Comparison of ENCODE assay signal across 30 cellular contexts in the genomic region with DNA sequence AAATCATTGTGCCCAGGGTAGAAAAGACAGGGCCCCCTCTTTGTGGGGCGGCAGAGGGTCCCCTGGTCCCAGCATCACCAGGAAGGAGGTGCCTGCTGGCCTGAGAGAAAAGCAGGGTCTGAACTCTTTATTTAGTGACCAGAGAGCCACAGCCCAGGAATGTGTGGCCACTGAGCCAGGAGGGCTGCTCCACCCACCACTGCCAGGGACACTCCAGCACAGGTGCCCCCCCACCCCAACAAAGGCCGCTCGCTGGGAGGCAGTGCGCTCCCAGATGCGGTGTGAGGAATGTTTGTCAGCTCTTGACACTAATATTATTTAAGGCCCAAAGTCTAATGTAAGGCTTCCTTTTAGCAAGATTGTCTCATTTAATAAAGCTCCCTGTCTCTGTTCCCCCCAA.
"Had no signal": no experiment of that assay in that cellular context is flagged by ENCODE, and none has a peak within 500 bp of the region (broad histone marks: within the 10 kb centered on the region; RNA-seq: fewer than 3 reads in every experiment).

No MANE protein-coding gene starts in this region.

- H3K9me3 ChIP-seq: gastroesophageal sphincter, heart left ventricle, mucosa of descending colon, ovary, testis, tibial artery had no signal

- H3K27ac ChIP-seq: epithelial cell of prostate, gastroesophageal sphincter, heart left ventricle, hepatocyte, ovary, testis, tibial artery had no signal

- H3K9me3 Mint-ChIP-seq: endodermal cell; memory B cell; mesothelial cell of epicardium; naive B cell; natural killer cell treated with Interleukin-12 subunit alpha and Interleukin-12 subunit beta and Interleukin-15 and Interleukin-18, amount 100 ng/mL, for 72 hours; type B pancreatic cell had no signal

- H3K36me3 ChIP-seq: gastroesophageal sphincter, heart left ventricle, ovary, tibial artery had no signal

- H3K27ac Mint-ChIP-seq: endodermal cell; memory B cell; mesothelial cell of epicardium; naive B cell; natural killer cell treated with Interleukin-12 subunit alpha and Interleukin-12 subunit beta and Interleukin-15 and Interleukin-18, amount 100 ng/mL, for 72 hours; type B pancreatic cell had no signal

- H3K36me3 Mint-ChIP-seq: memory B cell; mesothelial cell of epicardium; naive B cell; natural killer cell treated with Interleukin-12 subunit alpha and Interleukin-12 subunit beta and Interleukin-15 and Interleukin-18, amount 100 ng/mL, for 72 hours; type B pancreatic cell had no signal

- DNase-seq: central memory CD4-positive, alpha-beta T cell; effector CD8-positive, alpha-beta T cell; endodermal cell; foreskin fibroblast; heart left ventricle; kidney glomerular epithelial cell; mucosa of descending colon; naive B cell; occipital lobe; ovary; stimulated activated CD4-positive, alpha-beta T cell treated with anti-CD3 and anti-CD28 coated beads, Interleukin-12 subunit alpha, Interleukin-12 subunit beta, amount 100 ng/mL, for 4 hours; stimulated activated CD4-positive, alpha-beta T cell treated with anti-CD3 and anti-CD28 coated beads, Interleukin-1b, Interleukin-23, amount 100 ng/mL, for 48 hours; stimulated activated CD4-positive, alpha-beta T cell treated with anti-CD3 and anti-CD28 coated beads, Interleukin-4, amount 100 ng/mL, for 1 hour; stimulated activated CD8-positive, alpha-beta memory T cell treated with anti-CD3 and anti-CD28 coated beads, Interleukin-4, amount 100 ng/mL, for 48 hours; stimulated activated naive CD8-positive, alpha-beta T cell treated with anti-CD3 and anti-CD28 coated beads, Interleukin-15, Interleukin-2, amounts not matched to agents 100 U/mL and 50 U/mL, for 24 hours; substantia nigra; testis; tibial artery had no signal

- H3K4me1 ChIP-seq: gastroesophageal sphincter, tibial artery had no signal

- H3K79me2 ChIP-seq: hepatocyte had no signal

- H3K4me3 Mint-ChIP-seq: endodermal cell; memory B cell; mesothelial cell of epicardium; naive B cell; natural killer cell treated with Interleukin-12 subunit alpha and Interleukin-12 subunit beta and Interleukin-15 and Interleukin-18, amount 100 ng/mL, for 72 hours; type B pancreatic cell had no signal

- H3K4me1 Mint-ChIP-seq: naive B cell had no signal

- H3K4me3 ChIP-seq: gastroesophageal sphincter, heart left ventricle, hepatocyte, lung, mucosa of descending colon, ovary, smooth muscle cell, testis, tibial artery had no signal

- ATAC-seq: esophagus mucosa; gastroesophageal sphincter; heart left ventricle; left ventricle myocardium superior; mucosa of descending colon; natural killer cell treated with Interleukin-12 subunit alpha and Interleukin-12 subunit beta and Interleukin-15 and Interleukin-18, amount 100 ng/mL, for 72 hours; sciatic nerve; stimulated activated naive CD8-positive, alpha-beta T cell treated with anti-CD3 and anti-CD28 coated beads, Interleukin-15, Interleukin-2, amounts not matched to agents 100 U/mL and 50 U/mL, for 24 hours had no signal

- H2AFZ ChIP-seq: hepatocyte had no signal

- H3K4me2 ChIP-seq: hepatocyte, smooth muscle cell had no signal

- H3K27me3 ChIP-seq: gastroesophageal sphincter, heart left ventricle, hepatocyte, ovary, testis had no signal
